In the genomic region with DNA sequence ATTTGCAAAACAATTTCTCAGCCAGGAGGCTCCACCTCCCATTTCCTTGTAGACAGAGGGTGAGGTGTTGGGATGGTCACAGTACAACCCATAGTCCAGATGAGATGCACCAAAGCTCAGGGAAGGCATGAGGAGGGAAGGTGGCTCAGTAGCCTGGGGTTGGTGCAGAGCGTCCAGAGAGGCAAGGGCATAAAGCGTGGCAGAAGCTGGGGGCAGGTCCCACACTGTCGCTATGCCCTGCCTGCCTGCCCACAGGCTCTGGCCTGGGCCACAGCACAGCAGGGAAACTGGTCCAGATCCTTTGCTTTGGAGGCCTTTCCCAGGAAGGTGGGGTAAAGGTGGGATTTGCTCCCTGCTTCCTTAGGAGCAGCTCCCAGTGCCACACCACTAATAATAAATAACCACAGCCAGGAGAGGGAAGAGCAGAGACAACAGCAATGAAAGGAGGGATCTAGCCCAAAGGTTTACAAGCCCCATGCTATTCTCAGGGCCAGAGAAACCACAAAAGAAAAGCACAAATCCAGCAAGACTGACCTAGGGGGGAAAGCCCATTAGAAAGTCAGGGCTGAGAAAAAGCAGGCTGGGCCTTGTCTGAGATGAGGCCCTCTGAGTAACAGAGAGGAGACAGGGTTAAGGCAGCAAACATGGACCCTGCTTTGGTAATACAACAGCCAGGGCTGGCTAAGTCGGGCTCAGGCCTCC, we compare ENCODE assay signal across 11 cellular contexts. TPM values are rescaled to one million over a fixed set of nuclear protein-coding genes. Genes with fewer than 3 reads are reported as not detected.
DNase-seq lines count a peak whose midpoint lies in the region; ATAC-seq lines count a peak whose summit lies in the region.
"Had no signal": no experiment of that assay in that cellular context is flagged by ENCODE, and none has a peak within 500 bp of the region (broad histone marks: within the 10 kb centered on the region; RNA-seq: fewer than 3 reads in every experiment).

No MANE protein-coding gene starts in this region.

- H3K9me3 Mint-ChIP-seq in activated CD4-positive, alpha-beta memory T cell treated with anti-CD3 and anti-CD28 coated beads for 36 hours, result no peaks in the 10 kb centered on the region
- no peaks in the 10 kb centered on the region for H3K9me3 Mint-ChIP-seq in activated CD4-positive, alpha-beta memory T cell treated with anti-CD3 and anti-CD28 coated beads, Interleukin-2, amount 10 ng/mL, durations not matched to agents 7 days and 5 days
- no peaks in the 10 kb centered on the region for H3K9me3 Mint-ChIP-seq in memory B cell
- H3K9me3 Mint-ChIP-seq in activated CD8-positive, alpha-beta memory T cell treated with anti-CD3 and anti-CD28 coated beads, Interleukin-2, amount 10 ng/mL, durations not matched to agents 7 days and 5 days (ENCODE audit: low read depth), result no peaks in the 10 kb centered on the region

- POLR2A ChIA-PET in activated CD4-positive, alpha-beta memory T cell treated with anti-CD3 and anti-CD28 coated beads for 36 hours (lab: Charles Lee), result no interaction called here
- POLR2A ChIA-PET in activated CD4-positive, alpha-beta memory T cell treated with anti-CD3 and anti-CD28 coated beads, Interleukin-2, amount 10 ng/mL, durations not matched to agents 7 days and 5 days (lab: Charles Lee), result no interaction called here

- no peaks in the 10 kb centered on the region for H3K27me3 ChIP-seq in adipocyte (replicated peaks; ENCODE audit: control insufficient read depth, insufficient read depth, low read length)
- H3K27me3 ChIP-seq in stomach smooth muscle (ENCODE audit: control insufficient read depth in 1 of 2, insufficient read depth in 2 of 2, low read length in 2 of 2), result no peaks in the 10 kb centered on the region
- H3K27me3 ChIP-seq: thyroid gland had no signal

- CTCF ChIA-PET in activated CD4-positive, alpha-beta memory T cell treated with anti-CD3 and anti-CD28 coated beads for 36 hours (lab: Charles Lee), result interaction anchor here (1.2 to 7.9 kb wide), 6 partner anchors 9 to 196 kb away, joined by 4 to 139 read pairs (median 20); a partner anchor contains a TSS
- CTCF ChIA-PET in activated CD4-positive, alpha-beta memory T cell treated with anti-CD3 and anti-CD28 coated beads, Interleukin-2, amount 10 ng/mL, durations not matched to agents 7 days and 5 days (lab: Charles Lee), result interaction anchor here (0.9 to 3.7 kb wide), 10 partner anchors 7 to 166 kb away, joined by 3 to 16 read pairs (median 4); a partner anchor contains a TSS
- CTCF ChIA-PET in activated CD8-positive, alpha-beta memory T cell treated with anti-CD3 and anti-CD28 coated beads, Interleukin-2, amount 10 ng/mL, durations not matched to agents 7 days and 5 days (lab: Charles Lee), result interaction anchor here (0.9 to 5.3 kb wide), 5 partner anchors 7 to 86 kb away, joined by 3 to 58 read pairs (median 5); a partner anchor contains a TSS

- peaks cover 66% of the 10 kb centered on the region for H3K4me1 ChIP-seq in adipocyte (ENCODE audit: control insufficient read depth, insufficient read depth, low read length)
- H3K4me1 ChIP-seq in stomach smooth muscle (ENCODE audit: control insufficient read depth, insufficient read depth, low read length), result peaks cover 40% of the 10 kb centered on the region

- H3K27ac ChIP-seq in stomach smooth muscle (ENCODE audit: low read length), result peak overlapping the region; percentile 24

- no peak overlapping the region for H3K4me3 ChIP-seq in adipocyte (ENCODE audit: low read length)
- H3K4me3 ChIP-seq in stomach smooth muscle (ENCODE audit: low read length in 2 of 2), result no peak overlapping the region
- H3K4me3 ChIP-seq: thyroid gland had no signal

- no peaks in the 10 kb centered on the region for H3K27me3 Mint-ChIP-seq in activated CD4-positive, alpha-beta memory T cell treated with anti-CD3 and anti-CD28 coated beads for 36 hours
- no peaks in the 10 kb centered on the region for H3K27me3 Mint-ChIP-seq in activated CD4-positive, alpha-beta memory T cell treated with anti-CD3 and anti-CD28 coated beads, Interleukin-2, amount 10 ng/mL, durations not matched to agents 7 days and 5 days
- peaks cover 3% of the 10 kb centered on the region for H3K27me3 Mint-ChIP-seq in memory B cell
- no peaks in the 10 kb centered on the region for H3K27me3 Mint-ChIP-seq in activated CD8-positive, alpha-beta memory T cell treated with anti-CD3 and anti-CD28 coated beads, Interleukin-2, amount 10 ng/mL, durations not matched to agents 7 days and 5 days

- no peak for DNase-seq in activated CD4-positive, alpha-beta memory T cell treated with anti-CD3 and anti-CD28 coated beads for 36 hours
- no peak for DNase-seq in activated CD4-positive, alpha-beta memory T cell treated with anti-CD3 and anti-CD28 coated beads, Interleukin-2, amount 10 ng/mL, durations not matched to agents 7 days and 5 days
- DNase-seq in adipocyte (ENCODE audit: low read depth) (no peak), memory B cell (ENCODE audit: low spot score in 2 of 2) (no peak), superior temporal gyrus (ENCODE audit: extremely low spot score) (no peak), HuH-7 (ENCODE audit: low spot score) (no peak)
- DNase-seq in activated CD8-positive, alpha-beta memory T cell treated with anti-CD3 and anti-CD28 coated beads, Interleukin-2, amount 10 ng/mL, durations not matched to agents 7 days and 5 days, result no peak
- DNase-seq: stimulated activated CD4-positive, alpha-beta T cell treated with anti-CD3 and anti-CD28 coated beads, Interleukin-1b, Interleukin-23, amount 100 ng/mL, for 48 hours; thyroid gland had no signal

- H3K4me3 Mint-ChIP-seq in activated CD4-positive, alpha-beta memory T cell treated with anti-CD3 and anti-CD28 coated beads for 36 hours, result no peak overlapping the region
- H3K4me3 Mint-ChIP-seq in activated CD4-positive, alpha-beta memory T cell treated with anti-CD3 and anti-CD28 coated beads, Interleukin-2, amount 10 ng/mL, durations not matched to agents 7 days and 5 days, result no peak overlapping the region
- H3K4me3 Mint-ChIP-seq in memory B cell, result no peak overlapping the region
- no peak overlapping the region for H3K4me3 Mint-ChIP-seq in activated CD8-positive, alpha-beta memory T cell treated with anti-CD3 and anti-CD28 coated beads, Interleukin-2, amount 10 ng/mL, durations not matched to agents 7 days and 5 days

- peak overlapping the region; percentile 37 for H3K9ac ChIP-seq in adipocyte (ENCODE audit: low read length)
- H3K9ac ChIP-seq in stomach smooth muscle (ENCODE audit: low read length in 2 of 2), result no peak overlapping the region

- no peak for ATAC-seq in memory B cell (ENCODE audit: low read depth)
- no peak for ATAC-seq in activated CD8-positive, alpha-beta memory T cell treated with anti-CD3 and anti-CD28 coated beads, Interleukin-2, amount 10 ng/mL, durations not matched to agents 7 days and 5 days

- H3K36me3 Mint-ChIP-seq in activated CD4-positive, alpha-beta memory T cell treated with anti-CD3 and anti-CD28 coated beads for 36 hours, result peaks cover 43% of the 10 kb centered on the region
- H3K36me3 Mint-ChIP-seq in activated CD4-positive, alpha-beta memory T cell treated with anti-CD3 and anti-CD28 coated beads, Interleukin-2, amount 10 ng/mL, durations not matched to agents 7 days and 5 days (ENCODE audit: low read depth), result peaks cover 69% of the 10 kb centered on the region
- peaks cover 38% of the 10 kb centered on the region for H3K36me3 Mint-ChIP-seq in memory B cell
- peaks cover 49% of the 10 kb centered on the region for H3K36me3 Mint-ChIP-seq in activated CD8-positive, alpha-beta memory T cell treated with anti-CD3 and anti-CD28 coated beads, Interleukin-2, amount 10 ng/mL, durations not matched to agents 7 days and 5 days

- intact Hi-C loops in activated CD4-positive, alpha-beta memory T cell treated with anti-CD3 and anti-CD28 coated beads for 36 hours (cut with micrococcal nuclease), result no loop called here

- H3K36me3 ChIP-seq in adipocyte (ENCODE audit: control insufficient read depth, insufficient read depth, low read length, severe bottlenecking) (peaks cover 7% of the 10 kb centered on the region), stomach smooth muscle (ENCODE audit: control insufficient read depth in 2 of 2, insufficient read depth in 2 of 2, low read length in 2 of 2) (peaks cover 6 to 10% of the 10 kb centered on the region in 2 donors)

- H3K9me3 ChIP-seq in adipocyte (ENCODE audit: control insufficient read depth, low read length), result no peaks in the 10 kb centered on the region
- H3K9me3 ChIP-seq in stomach smooth muscle (ENCODE audit: control insufficient read depth in 2 of 2, low read length in 2 of 2), result no peaks in the 10 kb centered on the region
- H3K9me3 ChIP-seq: thyroid gland had no signal

- peaks cover 29% of the 10 kb centered on the region for H3K4me1 Mint-ChIP-seq in activated CD4-positive, alpha-beta memory T cell treated with anti-CD3 and anti-CD28 coated beads for 36 hours (ENCODE audit: low read depth)
- peaks cover 31% of the 10 kb centered on the region for H3K4me1 Mint-ChIP-seq in activated CD4-positive, alpha-beta memory T cell treated with anti-CD3 and anti-CD28 coated beads, Interleukin-2, amount 10 ng/mL, durations not matched to agents 7 days and 5 days
- H3K4me1 Mint-ChIP-seq in memory B cell, result peaks cover 40% of the 10 kb centered on the region
- peaks cover 18% of the 10 kb centered on the region for H3K4me1 Mint-ChIP-seq in activated CD8-positive, alpha-beta memory T cell treated with anti-CD3 and anti-CD28 coated beads, Interleukin-2, amount 10 ng/mL, durations not matched to agents 7 days and 5 days

- H3K27ac Mint-ChIP-seq in activated CD4-positive, alpha-beta memory T cell treated with anti-CD3 and anti-CD28 coated beads for 36 hours, result peak overlapping the region; percentile 18
- no peak overlapping the region for H3K27ac Mint-ChIP-seq in activated CD4-positive, alpha-beta memory T cell treated with anti-CD3 and anti-CD28 coated beads, Interleukin-2, amount 10 ng/mL, durations not matched to agents 7 days and 5 days
- H3K27ac Mint-ChIP-seq in memory B cell, result peak overlapping the region; percentile 33
- H3K27ac Mint-ChIP-seq in activated CD8-positive, alpha-beta memory T cell treated with anti-CD3 and anti-CD28 coated beads, Interleukin-2, amount 10 ng/mL, durations not matched to agents 7 days and 5 days, result no peak overlapping the region

RNA-seq across cellular contexts. Expression of a gene that starts 27.2 kb away (rescaled TPM):
- total RNA-seq in activated CD4-positive, alpha-beta memory T cell treated with anti-CD3 and anti-CD28 coated beads for 36 hours, result not detected
- total RNA-seq in activated CD4-positive, alpha-beta memory T cell treated with anti-CD3 and anti-CD28 coated beads, Interleukin-2, amount 10 ng/mL, durations not matched to agents 7 days and 5 days, result not detected
- not detected for total RNA-seq in activated CD8-positive, alpha-beta memory T cell treated with anti-CD3 and anti-CD28 coated beads, Interleukin-2, amount 10 ng/mL, durations not matched to agents 7 days and 5 days
- total RNA-seq: mononuclear cell had no signal

RNA-seq across cellular contexts. Expression of a gene that starts 31.3 kb away (rescaled TPM):
- total RNA-seq in activated CD4-positive, alpha-beta memory T cell treated with anti-CD3 and anti-CD28 coated beads for 36 hours, result not detected
- not detected for total RNA-seq in activated CD4-positive, alpha-beta memory T cell treated with anti-CD3 and anti-CD28 coated beads, Interleukin-2, amount 10 ng/mL, durations not matched to agents 7 days and 5 days
- not detected for total RNA-seq in activated CD8-positive, alpha-beta memory T cell treated with anti-CD3 and anti-CD28 coated beads, Interleukin-2, amount 10 ng/mL, durations not matched to agents 7 days and 5 days

RNA-seq across cellular contexts. Expression of a gene that starts 40.3 kb away (rescaled TPM):
- not detected for total RNA-seq in activated CD4-positive, alpha-beta memory T cell treated with anti-CD3 and anti-CD28 coated beads for 36 hours
- not detected for total RNA-seq in activated CD4-positive, alpha-beta memory T cell treated with anti-CD3 and anti-CD28 coated beads, Interleukin-2, amount 10 ng/mL, durations not matched to agents 7 days and 5 days
- not detected for total RNA-seq in activated CD8-positive, alpha-beta memory T cell treated with anti-CD3 and anti-CD28 coated beads, Interleukin-2, amount 10 ng/mL, durations not matched to agents 7 days and 5 days

Comparison
In these comparisons a context has a peak if more than half of its experiments do, and no peak if none do; other contexts are left out.
1. H3K27ac Mint-ChIP-seq: peak in activated CD4-positive, alpha-beta memory T cell treated with anti-CD3 and anti-CD28 coated beads for 36 hours (single experiment) and memory B cell (single experiment); none in activated CD4-positive, alpha-beta memory T cell treated with anti-CD3 and anti-CD28 coated beads, Interleukin-2, amount 10 ng/mL, durations not matched to agents 7 days and 5 days (single experiment) and activated CD8-positive, alpha-beta memory T cell treated with anti-CD3 and anti-CD28 coated beads, Interleukin-2, amount 10 ng/mL, durations not matched to agents 7 days and 5 days (single experiment).